10 cellular contexts compared by ENCODE assay signal in the genomic region with DNA sequence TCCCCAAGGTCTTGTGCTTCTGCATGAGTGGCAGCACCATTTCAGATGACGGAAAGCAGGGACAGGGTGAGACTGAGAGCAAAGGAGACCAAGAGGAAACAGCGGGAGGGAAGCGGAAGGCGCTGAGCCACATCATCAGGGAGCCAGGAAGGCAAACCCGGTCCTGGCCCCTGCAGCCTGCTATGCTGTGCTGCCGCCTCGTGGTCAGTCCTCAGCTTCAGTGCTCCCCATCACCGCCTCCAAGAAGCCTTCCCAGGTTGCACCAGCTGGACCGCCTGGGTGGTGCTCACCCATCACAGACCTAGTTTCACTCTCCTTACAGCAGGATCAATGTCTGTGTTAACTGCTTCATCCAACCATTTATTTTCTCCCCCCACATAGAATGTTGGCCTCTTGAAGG.
A peak's percentile ranks its signal among the peaks of the same experiment; 100 is the strongest.
DNase-seq lines count a peak whose midpoint lies in the region; ATAC-seq and TF ChIP-seq lines count a peak whose summit lies in the region.
"Had no signal": no experiment of that assay in that cellular context is flagged by ENCODE, and none has a peak within 500 bp of the region (broad histone marks: within the 10 kb centered on the region; RNA-seq: fewer than 3 reads in every experiment).

No MANE protein-coding gene starts in this region.

- H3K27me3 ChIP-seq in neuronal stem cell (ENCODE audit: control insufficient read depth in 3 of 3, insufficient read depth in 3 of 3, low read depth in 1 of 3, low read length in 3 of 3): peaks cover 0 to under 1% (median 0%) of the 10 kb centered on the region in 3 experiments
- H3K27me3 ChIP-seq in CD4-positive, alpha-beta memory T cell (ENCODE audit: insufficient read depth, low read length): no peaks in the 10 kb centered on the region
- H3K27me3 ChIP-seq in transverse colon: peaks cover 29% of the 10 kb centered on the region

- H4K91ac ChIP-seq in neuronal stem cell (ENCODE audit: low read depth, low read length, poor library complexity): no peak overlapping the region

- peaks cover 0 to 2% of the 10 kb centered on the region in 2 donors for H3K4me1 ChIP-seq in neuronal stem cell (ENCODE audit: control insufficient read depth in 2 of 2, insufficient read depth in 1 of 2, low read depth in 1 of 2, low read length in 2 of 2)
- no peaks in the 10 kb centered on the region for H3K4me1 ChIP-seq in CD4-positive, alpha-beta memory T cell (ENCODE audit: insufficient read depth, low read length)
- H3K4me1 ChIP-seq in transverse colon: no peaks in the 10 kb centered on the region

- H2BK15ac ChIP-seq in neuronal stem cell (ENCODE audit: low read length): no peak overlapping the region

- H3K79me1 ChIP-seq in neuronal stem cell (ENCODE audit: low read depth, low read length): no peaks in the 10 kb centered on the region

- H3K4me3 ChIP-seq in neuronal stem cell (ENCODE audit: low read length in 2 of 2): no peak overlapping the region
- H3K4me3 ChIP-seq in CD4-positive, alpha-beta memory T cell (ENCODE audit: low read length in 2 of 2): no peak overlapping the region
- no peak overlapping the region for H3K4me3 ChIP-seq in transverse colon

- H3K27ac ChIP-seq in neuronal stem cell (replicated peaks; ENCODE audit: low read length): no peak overlapping the region
- H3K27ac ChIP-seq in CD4-positive, alpha-beta memory T cell (ENCODE audit: low read depth, low read length): no peak overlapping the region
- H3K27ac ChIP-seq in transverse colon: no peak overlapping the region

- H3K9ac ChIP-seq in neuronal stem cell (ENCODE audit: low read depth, low read length, poor library complexity): no peak overlapping the region

- DNase-seq in NCI-H146 (lab: John Stamatoyannopoulos, UW) (peak; percentile 25), NCI-H146 treated with DMSO at 0.1 percent for 48 hours (lab: John Stamatoyannopoulos, UW; ENCODE audit: unreplicated experiment) (no peak), HEK293T (ENCODE audit: extremely low spot score) (peak; percentile 56), neuronal stem cell (ENCODE audit: low spot score) (no peak), transverse colon (no peak), SIG-M5 treated with dmso at 0.1 percent for 504 hours (lab: John Stamatoyannopoulos, UW; ENCODE audit: unreplicated experiment) (no peak)
- DNase-seq in CD4-positive, alpha-beta memory T cell: no peak
- DNase-seq: Kasumi-1 had no signal

- TF ChIP-seq CTCF in transverse colon (IDR thresholded peaks at IDR 0.05): no peak

- no peak overlapping the region for H4K8ac ChIP-seq in neuronal stem cell (ENCODE audit: low read depth, low read length)

- no peak overlapping the region for H2BK12ac ChIP-seq in neuronal stem cell (ENCODE audit: low read length)

- ATAC-seq in activated T-helper 17 cell treated with anti-CD3 and anti-CD28 coated beads, Interleukin-2, amount 50 U/mL, for 72 hours (replicated peaks): peak; percentile 39

- H3K4me1 Mint-ChIP-seq in activated T-helper 17 cell treated with anti-CD3 and anti-CD28 coated beads, Interleukin-2, amount 50 U/mL, for 72 hours: peaks cover 10% of the 10 kb centered on the region
- H3K4me1 Mint-ChIP-seq in CD4-positive, alpha-beta memory T cell: peaks cover 0 to 3% (median 1%) of the 10 kb centered on the region in 4 donors

- WGBS in neuronal stem cell (ENCODE audit: extremely low coverage in 2 of 2, insufficient read length in 2 of 2, insufficient replicate concordance in 1 of 2), 2 donors: no CpG with 5 or more reads among the region's 9 CpGs
- 53 to 60% methylated on average over 4 to 9 of the region's 9 CpGs for WGBS in transverse colon (ENCODE audit: low coverage in 1 of 2), 2 donors

- H3K36me3 ChIP-seq in neuronal stem cell (replicated peaks in 1 of 2; ENCODE audit: control insufficient read depth in 2 of 2, insufficient read depth in 2 of 2, low read length in 2 of 2): no peaks in the 10 kb centered on the region
- H3K36me3 ChIP-seq in CD4-positive, alpha-beta memory T cell (ENCODE audit: insufficient read depth, low read length): no peaks in the 10 kb centered on the region
- H3K36me3 ChIP-seq in transverse colon: no peaks in the 10 kb centered on the region

- no peak overlapping the region for H3K27ac Mint-ChIP-seq in activated T-helper 17 cell treated with anti-CD3 and anti-CD28 coated beads, Interleukin-2, amount 50 U/mL, for 72 hours
- H3K27ac Mint-ChIP-seq in CD4-positive, alpha-beta memory T cell: no peak overlapping the region
- H3K27ac Mint-ChIP-seq: stimulated activated naive CD8-positive, alpha-beta T cell treated with anti-CD3 and anti-CD28 coated beads, Interleukin-15, Interleukin-2, amounts not matched to agents 100 ng/mL and 50 ng/mL, for 24 hours had no signal

- peaks cover 6% of the 10 kb centered on the region for H3K9me3 Mint-ChIP-seq in activated T-helper 17 cell treated with anti-CD3 and anti-CD28 coated beads, Interleukin-2, amount 50 U/mL, for 72 hours
- peaks cover 0 to 5% (median 4%) of the 10 kb centered on the region in 8 donors for H3K9me3 Mint-ChIP-seq in CD4-positive, alpha-beta memory T cell

- TF ChIP-seq EP300 in transverse colon (IDR thresholded peaks at IDR 0.05; ENCODE audit: low read depth): no peak

- H2AFZ ChIP-seq in neuronal stem cell (ENCODE audit: low read length): no peak overlapping the region

- peak overlapping the region; percentile 29 for H2BK5ac ChIP-seq in neuronal stem cell (ENCODE audit: low read length)

- H3K4me3 Mint-ChIP-seq in activated T-helper 17 cell treated with anti-CD3 and anti-CD28 coated beads, Interleukin-2, amount 50 U/mL, for 72 hours: no peak overlapping the region
- no peak overlapping the region for H3K4me3 Mint-ChIP-seq in CD4-positive, alpha-beta memory T cell
- H3K4me3 Mint-ChIP-seq: stimulated activated naive CD8-positive, alpha-beta T cell treated with anti-CD3 and anti-CD28 coated beads, Interleukin-15, Interleukin-2, amounts not matched to agents 100 ng/mL and 50 ng/mL, for 24 hours had no signal

- H3K9me3 ChIP-seq in neuronal stem cell (replicated peaks in 1 of 2; ENCODE audit: control insufficient read depth in 2 of 2, insufficient read depth in 1 of 2, low read depth in 1 of 2, low read length in 2 of 2): no peaks in the 10 kb centered on the region
- no peaks in the 10 kb centered on the region for H3K9me3 ChIP-seq in CD4-positive, alpha-beta memory T cell (ENCODE audit: control insufficient read depth in 1 of 2, low read length in 2 of 2)
- no peaks in the 10 kb centered on the region for H3K9me3 ChIP-seq in transverse colon

- H2AK5ac ChIP-seq in neuronal stem cell (ENCODE audit: low read depth, low read length): no peak overlapping the region

- CTCF ChIA-PET in HEK293T (lab: Yijun Ruan, JAX): interaction anchor here (1.4 kb wide), 2 partner anchors 108 to 110 kb away, joined by 3 read pairs; no protein-coding TSS in a partner anchor
- CTCF ChIA-PET in CD4-positive, alpha-beta memory T cell (lab: Charles Lee; ENCODE audit: partially characterized antibody): no interaction called here

- no peak overlapping the region for H3K14ac ChIP-seq in neuronal stem cell (ENCODE audit: low read length)

- H3K18ac ChIP-seq in neuronal stem cell (ENCODE audit: low read length): peak overlapping the region; percentile 50

- TF ChIP-seq POLR2A in transverse colon (IDR thresholded peaks at IDR 0.05): no peak

- H3K36me3 Mint-ChIP-seq in activated T-helper 17 cell treated with anti-CD3 and anti-CD28 coated beads, Interleukin-2, amount 50 U/mL, for 72 hours (ENCODE audit: low read depth): no peaks in the 10 kb centered on the region
- H3K36me3 Mint-ChIP-seq in CD4-positive, alpha-beta memory T cell: no peaks in the 10 kb centered on the region

- peaks cover 29% of the 10 kb centered on the region for H3K27me3 Mint-ChIP-seq in activated T-helper 17 cell treated with anti-CD3 and anti-CD28 coated beads, Interleukin-2, amount 50 U/mL, for 72 hours
- peaks cover 25 to 27% of the 10 kb centered on the region in 2 donors for H3K27me3 Mint-ChIP-seq in CD4-positive, alpha-beta memory T cell

- intact Hi-C loops in CD4-positive, alpha-beta memory T cell (cut with micrococcal nuclease): no loop called here
- intact Hi-C loops in transverse colon (cut with DNase I; ENCODE audit: low total_unique reads): no loop called here

- in situ Hi-C loops in transverse colon (cut with MboI; ENCODE audit: low pct_ligation_motif_present in 1 of 4, low pct_unique_long_range_greater_than_20kb in 1 of 4, low sequenced_read_pairs in 3 of 4): loop anchor here in 1 of 4 donors (25.0 kb wide), 1 partner anchor 270 kb away; no protein-coding TSS in a partner anchor

- H3K23ac ChIP-seq in neuronal stem cell (ENCODE audit: low read depth, low read length, poor library complexity): peak overlapping the region; percentile 95

- H3K4me2 ChIP-seq in neuronal stem cell (ENCODE audit: insufficient read depth, low read length, poor library complexity, severe bottlenecking): no peak overlapping the region

- no peak overlapping the region for H2BK120ac ChIP-seq in neuronal stem cell (ENCODE audit: low read depth, low read length)

- H3K4ac ChIP-seq in neuronal stem cell (ENCODE audit: low read length): no peak overlapping the region

- POLR2A ChIA-PET in HEK293T (lab: Yijun Ruan, JAX): interaction anchor here (0.8 kb wide), 1 partner anchor 16 kb away, joined by 4 read pairs; no protein-coding TSS in a partner anchor
- POLR2A ChIA-PET in CD4-positive, alpha-beta memory T cell (lab: Charles Lee; ENCODE audit: partially characterized antibody): no interaction called here

TF ChIP-seq in HEK293T, 16 proteins besides CTCF, POLR2A, EP300 and RAD21 (continues in another document):
- TF ChIP-seq TARDBP (IDR thresholded peaks at IDR 0.05) (no peak), NFRKB (IDR thresholded peaks at IDR 0.05) (no peak), FOXA1 (IDR thresholded peaks at IDR 0.05) (no peak), ZNF384 (IDR thresholded peaks at IDR 0.05) (no peak), HDGF (IDR thresholded peaks at IDR 0.05; ENCODE audit: borderline replicate concordance) (no peak), ELF4 (IDR thresholded peaks at IDR 0.05) (no peak), FOXM1 (IDR thresholded peaks at IDR 0.05; ENCODE audit: borderline replicate concordance) (no peak), BHLHE40 (IDR thresholded peaks at IDR 0.05; ENCODE audit: borderline replicate concordance) (no peak), CTBP1 (IDR thresholded peaks at IDR 0.05; ENCODE audit: borderline replicate concordance) (no peak), SUZ12 (IDR thresholded peaks at IDR 0.05) (no peak), ARNT (IDR thresholded peaks at IDR 0.05) (no peak), LEF1 (IDR thresholded peaks at IDR 0.05; ENCODE audit: borderline replicate concordance) (no peak)
- TF ChIP-seq, protein P1, sequence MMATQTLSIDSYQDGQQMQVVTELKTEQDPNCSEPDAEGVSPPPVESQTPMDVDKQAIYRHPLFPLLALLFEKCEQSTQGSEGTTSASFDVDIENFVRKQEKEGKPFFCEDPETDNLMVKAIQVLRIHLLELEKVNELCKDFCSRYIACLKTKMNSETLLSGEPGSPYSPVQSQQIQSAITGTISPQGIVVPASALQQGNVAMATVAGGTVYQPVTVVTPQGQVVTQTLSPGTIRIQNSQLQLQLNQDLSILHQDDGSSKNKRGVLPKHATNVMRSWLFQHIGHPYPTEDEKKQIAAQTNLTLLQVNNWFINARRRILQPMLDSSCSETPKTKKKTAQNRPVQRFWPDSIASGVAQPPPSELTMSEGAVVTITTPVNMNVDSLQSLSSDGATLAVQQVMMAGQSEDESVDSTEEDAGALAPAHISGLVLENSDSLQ (IDR thresholded peaks at IDR 0.05): no peak

Comparison
In these comparisons a context has a peak if more than half of its experiments do, and no peak if none do; other contexts are left out.
1. DNase-seq: peak in NCI-H146 (single experiment) and HEK293T (single experiment); none in NCI-H146 treated with DMSO at 0.1 percent for 48 hours (single experiment), neuronal stem cell (single experiment), CD4-positive, alpha-beta memory T cell (0 of 5), transverse colon (single experiment) and SIG-M5 treated with dmso at 0.1 percent for 504 hours (single experiment).